ENCODE assay signal across 17 cellular contexts in the genomic region with DNA sequence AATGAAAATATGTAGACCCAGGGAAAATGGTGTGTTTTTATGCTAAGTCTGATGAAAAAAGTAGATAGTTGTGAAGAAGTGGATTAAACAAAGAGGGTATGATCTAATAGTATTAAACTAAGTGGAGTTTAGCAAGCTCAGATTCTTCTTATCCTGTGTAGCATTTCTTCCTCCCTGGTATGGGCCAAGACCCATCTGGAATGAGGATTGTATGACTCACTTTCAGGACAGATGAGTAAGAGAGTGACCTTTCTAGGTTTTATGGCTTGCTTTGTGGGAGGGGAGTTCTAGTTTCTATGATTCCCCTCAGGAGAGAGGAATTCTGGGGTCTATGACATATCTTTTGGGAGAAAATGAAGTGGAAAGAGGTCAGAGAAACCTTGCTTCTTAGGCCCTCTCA.
A peak's percentile ranks its signal among the peaks of the same experiment; 100 is the strongest.
DNase-seq lines count a peak whose midpoint lies in the region; ATAC-seq, FAIRE-seq and TF ChIP-seq lines count a peak whose summit lies in the region.
"Had no signal": no experiment of that assay in that cellular context is flagged by ENCODE, and none has a peak within 500 bp of the region (broad histone marks: within the 10 kb centered on the region; RNA-seq: fewer than 3 reads in every experiment).

No MANE protein-coding gene starts in this region.

- no peaks in the 10 kb centered on the region for H3K9me1 ChIP-seq in endothelial cell of umbilical vein (replicated peaks; ENCODE audit: control insufficient read depth, extremely low read depth, insufficient read depth, low read length)

- BruUV-seq in endothelial cell of umbilical vein (replicated peaks; lab: Mats Ljungman, UMichigan), result no TSS peak

- no peak for ATAC-seq in HG03045 (IDR thresholded peaks at IDR 0.05; ENCODE audit: unreplicated experiment)
- no peak for ATAC-seq in GM18873 (IDR thresholded peaks at IDR 0.05; ENCODE audit: low FRiP score, unreplicated experiment)
- ATAC-seq: activated CD8-positive, alpha-beta T cell treated with anti-CD3 and anti-CD28 coated beads, Interleukin-2, amount 10 ng/mL, durations not matched to agents 7 days and 5 days; mucosa of descending colon had no signal

- FAIRE-seq in endothelial cell of umbilical vein (lab: Jason Lieb, UNC), result no peak
- FAIRE-seq: H1 had no signal

- dilution Hi-C loops in endothelial cell of umbilical vein (cut with MboI; ENCODE audit: extremely low pct_ligation_motif_present, low sequenced_read_pairs), result no loop called here

- peaks cover 2% of the 10 kb centered on the region for H3K9me3 ChIP-seq in endothelial cell of umbilical vein (replicated peaks; ENCODE audit: control insufficient read depth, insufficient read depth, low read length)
- H3K9me3 ChIP-seq: mucosa of descending colon had no signal

- no peaks in the 10 kb centered on the region for H3K27me3 ChIP-seq in endothelial cell of umbilical vein (ENCODE audit: control insufficient read depth in 2 of 2, insufficient read depth in 2 of 2, low read length in 2 of 2)

- no peak overlapping the region for H3K27ac ChIP-seq in endothelial cell of umbilical vein (ENCODE audit: insufficient read depth, low read depth, low read length)
- H3K27ac ChIP-seq: C4-2B had no signal

- H4K20me1 ChIP-seq in endothelial cell of umbilical vein (replicated peaks; ENCODE audit: control insufficient read depth, extremely low read depth, insufficient read depth, low read length), result no peaks in the 10 kb centered on the region

- no peak for TF ChIP-seq POLR2A in endothelial cell of umbilical vein (IDR thresholded peaks at IDR 0.05; ENCODE audit: low read depth, low read length)

- CTCF ChIA-PET in endothelial cell of umbilical vein (lab: Charles Lee), result no interaction called here

- H3K36me3 ChIP-seq in endothelial cell of umbilical vein (ENCODE audit: control insufficient read depth in 2 of 2, extremely low read depth in 1 of 2, insufficient read depth in 2 of 2, low read length in 2 of 2), result no peaks in the 10 kb centered on the region

- H3K4me1 ChIP-seq in endothelial cell of umbilical vein (ENCODE audit: control insufficient read depth, extremely low read depth, insufficient read depth, low read length), result no peaks in the 10 kb centered on the region

- POLR2A ChIA-PET in endothelial cell of umbilical vein (lab: Charles Lee), result no interaction called here

- no peak overlapping the region for H3K9ac ChIP-seq in endothelial cell of umbilical vein (replicated peaks; ENCODE audit: extremely low read depth, insufficient read depth, low read length)

- intact Hi-C loops in endothelial cell of umbilical vein (cut with micrococcal nuclease), result no loop called here

- peak; percentile 39 for DNase-seq in AG08396 (ENCODE audit: low spot score)
- peak; percentile 72 for DNase-seq in LHCN-M2 (ENCODE audit: low read depth)
- DNase-seq in endothelial cell of umbilical vein (ENCODE audit: low read depth, low spot score), result peak; percentile 3
- peak; percentile 66 for DNase-seq in non-pigmented ciliary epithelial cell (ENCODE audit: low read depth)
- no peak for DNase-seq in OCI-M2 (lab: John Stamatoyannopoulos, UW; ENCODE audit: unreplicated experiment)
- DNase-seq in cerebellum (ENCODE audit: low spot score), result no peak
- DNase-seq: activated CD8-positive, alpha-beta T cell treated with anti-CD3 and anti-CD28 coated beads, Interleukin-2, amount 10 ng/mL, durations not matched to agents 7 days and 5 days; activated naive CD4-positive, alpha-beta T cell treated with anti-CD3 and anti-CD28 coated beads, Interleukin-2, amount 50 U/mL, for 16 hours; KBM-7; mucosa of descending colon; NCI-H2029 treated with DMSO at 0.1 percent for 48 hours; right cardiac atrium; T-helper 1 cell had no signal

- no peak overlapping the region for H2AFZ ChIP-seq in endothelial cell of umbilical vein (ENCODE audit: low read depth, low read length)

- no peak for TF ChIP-seq CTCF in endothelial cell of umbilical vein (IDR thresholded peaks at IDR 0.05; ENCODE audit: extremely low read depth in 1 of 2, insufficient read depth in 1 of 2, low read depth in 1 of 2, low read length in 2 of 2)

- H3K4me2 ChIP-seq in endothelial cell of umbilical vein (ENCODE audit: insufficient read depth, low read length), result no peak overlapping the region

- no peak overlapping the region for H3K4me3 ChIP-seq in endothelial cell of umbilical vein (replicated peaks in 1 of 3; ENCODE audit: insufficient read depth in 1 of 3, low read depth in 1 of 3, low read length in 3 of 3)
- H3K4me3 ChIP-seq: mucosa of descending colon had no signal

- H3K79me2 ChIP-seq in endothelial cell of umbilical vein (ENCODE audit: control insufficient read depth, insufficient read depth, low read length), result no peaks in the 10 kb centered on the region

TF ChIP-seq in endothelial cell of umbilical vein, 7 proteins besides CTCF, POLR2A, EP300 and RAD21:
- TF ChIP-seq JUN (IDR thresholded peaks at IDR 0.05; ENCODE audit: borderline replicate concordance, insufficient read depth, insufficient read length, low read depth) (no peak), FOS (IDR thresholded peaks at IDR 0.05; ENCODE audit: borderline replicate concordance, insufficient read depth, low read length) (peak; percentile 43), POLR2AphosphoS5 (IDR thresholded peaks at IDR 0.05; ENCODE audit: insufficient read depth, low read depth, low read length) (no peak), EZH2 (IDR thresholded peaks at IDR 0.05; ENCODE audit: borderline replicate concordance, low read depth, low read length, severe bottlenecking) (no peak)

Comparison
In these comparisons a context has a peak if more than half of its experiments do, and no peak if none do; other contexts are left out.
1. DNase-seq: peak in AG08396 (single experiment), LHCN-M2 (single experiment), endothelial cell of umbilical vein (single experiment) and non-pigmented ciliary epithelial cell (single experiment); none in OCI-M2 (single experiment) and cerebellum (single experiment).